25 cellular contexts compared by ENCODE assay signal in the genomic region with DNA sequence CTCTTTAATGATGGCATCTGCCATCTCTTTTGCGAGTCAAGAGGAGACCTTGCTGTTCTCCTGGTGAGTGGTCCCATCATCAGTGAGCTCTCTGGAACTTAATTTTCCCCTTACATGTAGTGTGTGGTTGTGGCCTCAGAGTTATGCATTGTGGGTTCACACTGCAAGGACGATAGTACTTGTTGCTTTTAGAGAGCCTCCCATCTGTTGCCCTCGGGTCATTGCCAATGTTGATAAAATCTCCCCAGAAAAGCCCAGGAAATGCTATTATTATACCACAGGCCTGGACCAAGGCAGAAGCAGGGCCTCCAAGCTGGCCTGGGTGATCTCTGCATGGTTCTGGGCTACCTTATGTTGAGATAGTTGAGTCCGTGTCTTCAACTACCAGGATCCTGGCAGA.
DNase-seq lines count a peak whose midpoint lies in the region; ATAC-seq and TF ChIP-seq lines count a peak whose summit lies in the region.
"Had no signal": no experiment of that assay in that cellular context is flagged by ENCODE, and none has a peak within 500 bp of the region (broad histone marks: within the 10 kb centered on the region; RNA-seq: fewer than 3 reads in every experiment).

No MANE protein-coding gene starts in this region.

- H3K27me3 ChIP-seq in gastroesophageal sphincter (peaks cover 28% of the 10 kb centered on the region), uterus (no peaks in the 10 kb centered on the region)

- H3K9me3 ChIP-seq in gastroesophageal sphincter (peaks cover 0 to 16% (median 0%) of the 10 kb centered on the region in 3 donors), uterus (no peaks in the 10 kb centered on the region)

- no peaks in the 10 kb centered on the region for H3K36me3 ChIP-seq in gastroesophageal sphincter
- H3K36me3 ChIP-seq in uterus: no peaks in the 10 kb centered on the region

- H3K4me3 ChIP-seq in gastroesophageal sphincter (no peak overlapping the region), uterus (no peak overlapping the region)
- H3K4me3 ChIP-seq: GM12878, PC-9 had no signal

- peaks cover 0 to 18% (median 0%) of the 10 kb centered on the region in 3 donors for H3K4me1 ChIP-seq in gastroesophageal sphincter
- H3K4me1 ChIP-seq in uterus: no peaks in the 10 kb centered on the region

- 66% methylated on average over 4 of the region's 4 CpGs; no CpG with 5 or more reads in 1 of the 2 donors for WGBS in gastroesophageal sphincter (ENCODE audit: low coverage in 1 of 2), 2 donors

- no peak for ATAC-seq in gastroesophageal sphincter
- ATAC-seq: GM12878, HCT116, HepG2 had no signal

- TF ChIP-seq CTCF in gastroesophageal sphincter (IDR thresholded peaks at IDR 0.05): no peak
- TF ChIP-seq CTCF in uterus (IDR thresholded peaks at IDR 0.05): no peak

- TF ChIP-seq POLR2A in gastroesophageal sphincter (IDR thresholded peaks at IDR 0.05): no peak
- TF ChIP-seq POLR2A in uterus (IDR thresholded peaks at IDR 0.05): no peak

- intact Hi-C loops in uterus (cut with DNase I; ENCODE audit: low total_unique reads): no loop called here

- H3K27ac ChIP-seq in gastroesophageal sphincter (peak overlapping the region in 3 of 4 donors; percentile 33 to 71 (median 63)), uterus (peak overlapping the region; percentile 45 to 78)
- H3K27ac ChIP-seq: PC-9 had no signal

- no peak for TF ChIP-seq EP300 in gastroesophageal sphincter (IDR thresholded peaks at IDR 0.05)

- DNase-seq in ELR (ENCODE audit: low read depth): peak; percentile 40
- DNase-seq in RPMI7951 (ENCODE audit: low read depth): peak; percentile 100
- no peak for DNase-seq in uterus
- no peak for DNase-seq in NCI-H526 (lab: John Stamatoyannopoulos, UW)
- no peak for DNase-seq in NCI-H1417 (lab: John Stamatoyannopoulos, UW)
- no peak for DNase-seq in T-helper 2 cell
- DNase-seq: CD4-positive, alpha-beta memory T cell; COR-L47; DND-41; GDM1; Karpas-422; MV-4-11; NCI-H1105; NCI-H2029; NCI-H446; NCI-H524 treated with DMSO at 0.1 percent for 48 hours; NCI-H82; NK-92 treated with Interleukin-12 subunit alpha and Interleukin-12 subunit beta, amount 100 ng/mL, for 24 hours; PC-9; SHP77; T-helper 1 cell had no signal

Comparison
In these comparisons a context has a peak if more than half of its experiments do, and no peak if none do; other contexts are left out.
1. DNase-seq: peak in ELR (single experiment) and RPMI7951 (single experiment); none in uterus (0 of 2), NCI-H526 (0 of 2), NCI-H1417 (0 of 3) and T-helper 2 cell (0 of 5).